2 cellular contexts compared by ENCODE assay signal in the genomic region with DNA sequence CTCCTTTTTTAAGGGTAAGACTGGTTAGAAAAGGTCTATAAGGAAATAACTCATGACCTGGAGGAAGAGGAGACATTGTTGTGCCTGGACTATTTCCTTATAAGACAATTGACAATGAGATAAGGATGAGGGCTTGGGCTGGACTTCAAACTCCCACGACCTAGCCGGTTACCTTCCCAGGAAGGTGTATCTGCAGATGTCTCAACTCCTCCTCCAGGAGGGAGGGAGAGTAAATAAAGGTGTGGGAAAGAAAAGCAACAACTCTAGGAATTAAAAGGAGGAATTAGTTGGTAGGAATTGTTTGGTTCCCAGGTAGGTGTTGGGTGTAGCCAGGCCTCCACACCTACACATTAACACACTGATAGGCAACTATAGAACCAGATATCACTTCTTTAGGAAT.
TF ChIP-seq lines count a peak whose summit lies in the region.

No MANE protein-coding gene starts in this region.

TF ChIP-seq in K562, 482 proteins besides CTCF, POLR2A, EP300 and RAD21:
- no peak for TF ChIP-seq ZEB2 (IDR thresholded peaks at IDR 0.05)
- no peak for TF ChIP-seq SREBF1 (IDR thresholded peaks at IDR 0.05; ENCODE audit: borderline replicate concordance, low read depth, low read length)

TF ChIP-seq in SK-N-SH treated with all-trans-retinoic acid at 6 μM for 48 hours, 23 proteins besides CTCF, POLR2A, EP300 and RAD21:
- TF ChIP-seq SNAI2 (CRISPR knock-in tag; IDR thresholded peaks at IDR 0.05) (no peak), BACH2 (CRISPR knock-in tag; IDR thresholded peaks at IDR 0.05; ENCODE audit: borderline replicate concordance) (no peak), ZNF565 (CRISPR knock-in tag; conservative IDR thresholded peaks at IDR 0.05; ENCODE audit: low read depth) (no peak), ESRRG (CRISPR knock-in tag; IDR thresholded peaks at IDR 0.05) (no peak), GLIS3 (CRISPR knock-in tag; IDR thresholded peaks at IDR 0.05) (no peak), PPARA (CRISPR knock-in tag; IDR thresholded peaks at IDR 0.05; ENCODE audit: borderline replicate concordance) (no peak), ZNF70 (CRISPR knock-in tag; IDR thresholded peaks at IDR 0.05) (no peak)
TF ChIP-seq in SK-N-SH treated with all-trans-retinoic acid at 6 μM for 48 hours: peak in this region for 0.
